18 cellular contexts compared by ENCODE assay signal in genomic region chr10:92124020-92124419, GRCh38.
A peak's percentile ranks its signal among the peaks of the same experiment; 100 is the strongest.
DNase-seq lines count a peak whose midpoint lies in the region; ATAC-seq, FAIRE-seq and TF ChIP-seq lines count a peak whose summit lies in the region.
"Had no signal": no experiment of that assay in that cellular context is flagged by ENCODE, and none has a peak within 500 bp of the region (broad histone marks: within the 10 kb centered on the region; RNA-seq: fewer than 3 reads in every experiment).

No MANE protein-coding gene starts in this region.

- H3K36me3 ChIP-seq in SK-N-SH (replicated peaks in 1 of 2; ENCODE audit: control insufficient read depth in 1 of 2, insufficient read depth in 2 of 2, low read length in 1 of 2) (no peaks in the 10 kb centered on the region), heart right ventricle (no peaks in the 10 kb centered on the region), transverse colon (no peaks in the 10 kb centered on the region)

- CTCF ChIA-PET in SK-N-SH (lab: Yijun Ruan, JAX) = no interaction called here

- H3K27ac ChIP-seq in SK-N-SH (ENCODE audit: low read depth in 2 of 2, low read length in 1 of 2) (peak overlapping the region in 1 of 2 experiments; percentile 49; a peak in 2 of 4 replicates), heart right ventricle (peak overlapping the region; percentile 20 to 84 (median 76)), transverse colon (peak overlapping the region in 3 of 4 donors; percentile 29 to 45 (median 40))

- no peak for FAIRE-seq in frontal cortex (lab: Jason Lieb, UNC)

- H3K9ac ChIP-seq in SK-N-SH = no peak overlapping the region

- H3K4me3 ChIP-seq in SK-N-SH (ENCODE audit: low read depth in 2 of 2, low read length in 1 of 2) (no peak overlapping the region), heart right ventricle (no peak overlapping the region), transverse colon (no peak overlapping the region)
- H3K4me3 ChIP-seq: skin epidermis had no signal

- no peak overlapping the region for H2AFZ ChIP-seq in SK-N-SH (ENCODE audit: low read depth)

- intact Hi-C loops in heart right ventricle (cut with DNase I) = loop anchor here in 1 of 10 donors (10.0 kb wide), 1 partner anchor 61 kb away; no protein-coding TSS in a partner anchor
- intact Hi-C loops in transverse colon (cut with DNase I; ENCODE audit: low total_unique reads) = no loop called here

- H3K4me1 Mint-ChIP-seq in nephron progenitor cell = peaks cover 30% of the 10 kb centered on the region
- H3K4me1 Mint-ChIP-seq: activated naive CD4-positive, alpha-beta T cell treated with anti-CD3 and anti-CD28 coated beads, Interleukin-2, amount 50 U/mL, for 24 hours had no signal

- DNase-seq in SK-N-SH (no peak), heart right ventricle (no peak), nephron progenitor cell (no peak), transverse colon (no peak), frontal cortex (ENCODE audit: low spot score in 2 of 2) (no peak), NCI-H1694 treated with DMSO at 0.1 percent for 48 hours (lab: John Stamatoyannopoulos, UW) (no peak)
- DNase-seq in stimulated activated CD4-positive, alpha-beta T cell treated with anti-CD3 and anti-CD28 coated beads, Interleukin-4, amount 100 ng/mL, for 4 hours = no peak
- DNase-seq: activated CD4-positive, alpha-beta T cell treated with anti-CD3 and anti-CD28 coated beads for 4 hours; activated T-cell treated with anti-CD3 and anti-CD28 coated beads for 4 hours; H9; hippocampal formation; left colon; NCI-H2171 treated with DMSO at 0.1 percent for 48 hours; stimulated activated naive CD4-positive, alpha-beta T cell treated with Interleukin-2 at 50 U/mL for 16 hours had no signal

- TF ChIP-seq EP300 in SK-N-SH (IDR thresholded peaks at IDR 0.05; ENCODE audit: borderline replicate concordance in 1 of 2, low read depth in 1 of 2, low read length in 1 of 2) (no peak), transverse colon (IDR thresholded peaks at IDR 0.05; ENCODE audit: low read depth) (no peak)

- no peaks in the 10 kb centered on the region for H3K36me3 Mint-ChIP-seq in nephron progenitor cell (ENCODE audit: low read depth)
- H3K36me3 Mint-ChIP-seq: activated naive CD4-positive, alpha-beta T cell treated with anti-CD3 and anti-CD28 coated beads, Interleukin-2, amount 50 U/mL, for 24 hours had no signal

- no peak overlapping the region for H3K4me3 Mint-ChIP-seq in nephron progenitor cell
- H3K4me3 Mint-ChIP-seq: activated naive CD4-positive, alpha-beta T cell treated with anti-CD3 and anti-CD28 coated beads, Interleukin-2, amount 50 U/mL, for 24 hours; H9; IgD-negative memory B cell had no signal

- ATAC-seq in SK-N-SH treated with all-trans-retinoic acid at 6 μM for 48 hours (peak; percentile 36; the same call in 2 of the 3 replicates), heart right ventricle (peak in 5 of 8 donors; percentile 32 to 82 (median 49))

- H3K9me3 Mint-ChIP-seq in nephron progenitor cell = peaks cover 4% of the 10 kb centered on the region
- H3K9me3 Mint-ChIP-seq: activated naive CD4-positive, alpha-beta T cell treated with anti-CD3 and anti-CD28 coated beads, Interleukin-2, amount 50 U/mL, for 24 hours; H9 had no signal

- H3K27ac Mint-ChIP-seq in nephron progenitor cell = peak overlapping the region; percentile 24
- H3K27ac Mint-ChIP-seq: activated naive CD4-positive, alpha-beta T cell treated with anti-CD3 and anti-CD28 coated beads, Interleukin-2, amount 50 U/mL, for 24 hours; H9 had no signal

- H3K9me2 ChIP-seq in SK-N-SH = no peaks in the 10 kb centered on the region

- 78% methylated on average over 1 of the region's 1 CpG for WGBS in SK-N-SH (ENCODE audit: low lambda C conversion rate)
- WGBS in heart right ventricle, 2 donors = 13 to 20% methylated on average over 1 of the region's 1 CpG
- WGBS in transverse colon (ENCODE audit: low coverage in 1 of 2), 2 donors = 26 to 40% methylated on average over 1 of the region's 1 CpG

- H3K9me3 ChIP-seq in SK-N-SH (no peaks in the 10 kb centered on the region), heart right ventricle (peaks cover 0 to 7% (median 0%) of the 10 kb centered on the region in 11 donors), transverse colon (no peaks in the 10 kb centered on the region)

- no peaks in the 10 kb centered on the region for H3K27me3 Mint-ChIP-seq in nephron progenitor cell (ENCODE audit: low read depth, poor library complexity)
- H3K27me3 Mint-ChIP-seq: activated naive CD4-positive, alpha-beta T cell treated with anti-CD3 and anti-CD28 coated beads, Interleukin-2, amount 50 U/mL, for 24 hours; IgD-negative memory B cell had no signal

- POLR2A ChIA-PET in SK-N-SH (lab: Yijun Ruan, JAX) = no interaction called here

- no peak for TF ChIP-seq RAD21 in SK-N-SH (IDR thresholded peaks at IDR 0.05; ENCODE audit: low read length)

- no peak overlapping the region for H3K4me2 ChIP-seq in SK-N-SH

- H3K4me1 ChIP-seq in SK-N-SH (ENCODE audit: control insufficient read depth in 1 of 2, insufficient read depth in 2 of 2, low read depth in 1 of 2, low read length in 1 of 2) (peaks cover 5 to 6% of the 10 kb centered on the region in 2 experiments; a peak in 3 of 4 replicates), heart right ventricle (peaks cover 21 to 73% (median 61%) of the 10 kb centered on the region in 9 donors), transverse colon (peaks cover 29 to 45% (median 33%) of the 10 kb centered on the region in 4 donors)

- no peaks in the 10 kb centered on the region for H4K20me1 ChIP-seq in SK-N-SH (ENCODE audit: insufficient read depth)

- TF ChIP-seq POLR2A in transverse colon (IDR thresholded peaks at IDR 0.05) = no peak

- H3F3A ChIP-seq in SK-N-SH (replicated peaks; ENCODE audit: insufficient read depth) = peaks cover 7% of the 10 kb centered on the region

- TF ChIP-seq CTCF in SK-N-SH (IDR thresholded peaks at IDR 0.05) (no peak), heart right ventricle (IDR thresholded peaks at IDR 0.05) (no peak), nephron progenitor cell (IDR thresholded peaks at IDR 0.05) (no peak), transverse colon (IDR thresholded peaks at IDR 0.05) (no peak)

- H3K27me3 ChIP-seq in SK-N-SH (ENCODE audit: insufficient read depth) (no peaks in the 10 kb centered on the region), heart right ventricle (no peaks in the 10 kb centered on the region), transverse colon (no peaks in the 10 kb centered on the region)

- in situ Hi-C loops in transverse colon (cut with MboI; ENCODE audit: low pct_ligation_motif_present in 1 of 4, low pct_unique_long_range_greater_than_20kb in 1 of 4, low sequenced_read_pairs in 3 of 4) = no loop called here

- no peaks in the 10 kb centered on the region for H3K79me2 ChIP-seq in SK-N-SH (ENCODE audit: insufficient read depth)

TF ChIP-seq in SK-N-SH treated with all-trans-retinoic acid at 6 μM for 48 hours, 23 proteins besides CTCF, POLR2A, EP300 and RAD21 (continues in another document):
- TF ChIP-seq BACH2 (CRISPR knock-in tag; IDR thresholded peaks at IDR 0.05; ENCODE audit: borderline replicate concordance) = no peak
- no peak for TF ChIP-seq ESRRG (CRISPR knock-in tag; IDR thresholded peaks at IDR 0.05)
- TF ChIP-seq, protein P1, sequence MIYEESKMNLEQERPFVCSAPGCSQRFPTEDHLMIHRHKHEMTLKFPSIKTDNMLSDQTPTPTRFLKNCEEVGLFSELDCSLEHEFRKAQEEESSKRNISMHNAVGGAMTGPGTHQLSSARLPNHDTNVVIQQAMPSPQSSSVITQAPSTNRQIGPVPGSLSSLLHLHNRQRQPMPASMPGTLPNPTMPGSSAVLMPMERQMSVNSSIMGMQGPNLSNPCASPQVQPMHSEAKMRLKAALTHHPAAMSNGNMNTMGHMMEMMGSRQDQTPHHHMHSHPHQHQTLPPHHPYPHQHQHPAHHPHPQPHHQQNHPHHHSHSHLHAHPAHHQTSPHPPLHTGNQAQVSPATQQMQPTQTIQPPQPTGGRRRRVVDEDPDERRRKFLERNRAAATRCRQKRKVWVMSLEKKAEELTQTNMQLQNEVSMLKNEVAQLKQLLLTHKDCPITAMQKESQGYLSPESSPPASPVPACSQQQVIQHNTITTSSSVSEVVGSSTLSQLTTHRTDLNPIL (CRISPR knock-in tag; IDR thresholded peaks at IDR 0.05; ENCODE audit: low read depth) = no peak
- TF ChIP-seq PPARA (CRISPR knock-in tag; IDR thresholded peaks at IDR 0.05; ENCODE audit: borderline replicate concordance) = no peak
- no peak for TF ChIP-seq ZNF565 (CRISPR knock-in tag; conservative IDR thresholded peaks at IDR 0.05; ENCODE audit: low read depth)
- no peak for TF ChIP-seq TCF4 (CRISPR knock-in tag; IDR thresholded peaks at IDR 0.05; ENCODE audit: borderline replicate concordance)

TF ChIP-seq in SK-N-SH, 30 proteins besides CTCF, POLR2A, EP300 and RAD21:
- TF ChIP-seq ELF1 (IDR thresholded peaks at IDR 0.05) (no peak), NFIC (IDR thresholded peaks at IDR 0.05; ENCODE audit: borderline replicate concordance) (no peak), EZH2phosphoT487 (IDR thresholded peaks at IDR 0.05; ENCODE audit: borderline replicate concordance, low read depth) (no peak), SMC3 (IDR thresholded peaks at IDR 0.05; ENCODE audit: low read depth, low read length) (no peak)
- TF ChIP-seq, protein P2, sequence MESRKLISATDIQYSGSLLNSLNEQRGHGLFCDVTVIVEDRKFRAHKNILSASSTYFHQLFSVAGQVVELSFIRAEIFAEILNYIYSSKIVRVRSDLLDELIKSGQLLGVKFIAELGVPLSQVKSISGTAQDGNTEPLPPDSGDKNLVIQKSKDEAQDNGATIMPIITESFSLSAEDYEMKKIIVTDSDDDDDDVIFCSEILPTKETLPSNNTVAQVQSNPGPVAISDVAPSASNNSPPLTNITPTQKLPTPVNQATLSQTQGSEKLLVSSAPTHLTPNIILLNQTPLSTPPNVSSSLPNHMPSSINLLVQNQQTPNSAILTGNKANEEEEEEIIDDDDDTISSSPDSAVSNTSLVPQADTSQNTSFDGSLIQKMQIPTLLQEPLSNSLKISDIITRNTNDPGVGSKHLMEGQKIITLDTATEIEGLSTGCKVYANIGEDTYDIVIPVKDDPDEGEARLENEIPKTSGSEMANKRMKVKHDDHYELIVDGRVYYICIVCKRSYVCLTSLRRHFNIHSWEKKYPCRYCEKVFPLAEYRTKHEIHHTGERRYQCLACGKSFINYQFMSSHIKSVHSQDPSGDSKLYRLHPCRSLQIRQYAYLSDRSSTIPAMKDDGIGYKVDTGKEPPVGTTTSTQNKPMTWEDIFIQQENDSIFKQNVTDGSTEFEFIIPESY (IDR thresholded peaks at IDR 0.05; ENCODE audit: borderline replicate concordance, low read depth) = no peak
TF ChIP-seq in SK-N-SH: peak in this region for 0.
